ENCODE assay signal across 22 cellular contexts in genomic region chr17:64219571-64219970, GRCh38.
"Had no signal": no experiment of that assay in that cellular context is flagged by ENCODE, and none has a peak within 500 bp of the region (broad histone marks: within the 10 kb centered on the region; RNA-seq: fewer than 3 reads in every experiment).

No MANE protein-coding gene starts in this region.

- H3K4me3 ChIP-seq: adrenal gland, psoas muscle, right lobe of liver, testis, upper lobe of right lung had no signal

- H3K4me3 Mint-ChIP-seq: activated naive CD4-positive, alpha-beta T cell treated with anti-CD3 and anti-CD28 coated beads, Interleukin-2, amount 10 ng/mL, durations not matched to agents 7 days and 5 days; effector memory CD8-positive, alpha-beta T cell had no signal

- H3K27me3 ChIP-seq: adrenal gland, right lobe of liver, testis, upper lobe of right lung had no signal

- ATAC-seq: effector memory CD8-positive, alpha-beta T cell; left lobe of liver; psoas muscle; right lobe of liver; upper lobe of right lung had no signal

- DNase-seq: activated CD4-positive, alpha-beta T cell treated with anti-CD3 and anti-CD28 coated beads for 1 hour; activated CD8-positive, alpha-beta memory T cell treated with anti-CD3 and anti-CD28 coated beads for 24 hours; activated CD8-positive, alpha-beta memory T cell treated with anti-CD3 and anti-CD28 coated beads, Interleukin-2, amount 50 U/mL, for 48 hours; activated effector memory CD4-positive, alpha-beta T cell treated with Interleukin-2 at 50 U/mL for 16 hours; activated naive CD4-positive, alpha-beta T cell treated with anti-CD3 and anti-CD28 coated beads, Interleukin-2, amount 10 ng/mL, durations not matched to agents 7 days and 5 days; activated T-cell treated with anti-CD3 and anti-CD28 coated beads, Interleukin-2, amount 50 U/mL, for 48 hours; adrenal gland; effector memory CD8-positive, alpha-beta T cell; foreskin melanocyte; head of caudate nucleus; kidney; mammary epithelial cell; occipital lobe; psoas muscle; right lobe of liver; small intestine; stimulated activated CD4-positive, alpha-beta T cell treated with anti-CD3 and anti-CD28 coated beads, Interleukin-4, amount 100 ng/mL, for 1 hour; T1000; testis; upper lobe of right lung had no signal

- H3K36me3 Mint-ChIP-seq: activated naive CD4-positive, alpha-beta T cell treated with anti-CD3 and anti-CD28 coated beads, Interleukin-2, amount 10 ng/mL, durations not matched to agents 7 days and 5 days had no signal

- FAIRE-seq: kidney, small intestine had no signal

- H3K27ac ChIP-seq: adrenal gland, right lobe of liver, testis, upper lobe of right lung, VCaP had no signal

- H3K27me3 Mint-ChIP-seq: activated naive CD4-positive, alpha-beta T cell treated with anti-CD3 and anti-CD28 coated beads, Interleukin-2, amount 10 ng/mL, durations not matched to agents 7 days and 5 days; effector memory CD8-positive, alpha-beta T cell had no signal

- H3K9me3 Mint-ChIP-seq: activated naive CD4-positive, alpha-beta T cell treated with anti-CD3 and anti-CD28 coated beads, Interleukin-2, amount 10 ng/mL, durations not matched to agents 7 days and 5 days; effector memory CD8-positive, alpha-beta T cell had no signal

- H3K9me3 ChIP-seq: adrenal gland, psoas muscle, right lobe of liver, testis, upper lobe of right lung had no signal

- H3K27ac Mint-ChIP-seq: activated naive CD4-positive, alpha-beta T cell treated with anti-CD3 and anti-CD28 coated beads, Interleukin-2, amount 10 ng/mL, durations not matched to agents 7 days and 5 days; effector memory CD8-positive, alpha-beta T cell had no signal

- H3K36me3 ChIP-seq: adrenal gland, right lobe of liver, upper lobe of right lung had no signal
